In genomic region chr4:100811046-100811445, GRCh38 we compare ENCODE assay signal across 24 cellular contexts.
"Had no signal": no experiment of that assay in that cellular context is flagged by ENCODE, and none has a peak within 500 bp of the region (broad histone marks: within the 10 kb centered on the region; RNA-seq: fewer than 3 reads in every experiment).

No MANE protein-coding gene starts in this region.

- DNase-seq: activated CD4-positive, alpha-beta T cell treated with anti-CD3 and anti-CD28 coated beads, Interleukin-2, amount 10 ng/mL, durations not matched to agents 7 days and 5 days; activated CD4-positive, CD25-positive, alpha-beta regulatory T cell treated with anti-CD3 and anti-CD28 coated beads, Interleukin-2, amount 50 U/mL, for 72 hours; activated CD8-positive, alpha-beta T cell treated with anti-CD3 and anti-CD28 coated beads for 36 hours; activated gamma-delta T cell treated with Interleukin-2 at 50 U/mL for 16 hours; aorta; effector CD8-positive, alpha-beta T cell; foreskin keratinocyte; kidney glomerular epithelial cell; left lung; naive thymus-derived CD4-positive, alpha-beta T cell; ovary; stimulated activated CD4-positive, alpha-beta T cell treated with anti-CD3 and anti-CD28 coated beads, Interleukin-4, amount 100 ng/mL, for 24 hours; stimulated activated naive CD4-positive, alpha-beta T cell treated with Interleukin-2 at 50 U/mL for 16 hours; upper lobe of left lung had no signal

- H3K9me3 Mint-ChIP-seq: activated CD4-positive, alpha-beta T cell treated with anti-CD3 and anti-CD28 coated beads, Interleukin-2, amount 10 ng/mL, durations not matched to agents 7 days and 5 days; activated CD8-positive, alpha-beta T cell treated with anti-CD3 and anti-CD28 coated beads for 36 hours; activated naive CD4-positive, alpha-beta T cell treated with anti-CD3 and anti-CD28 coated beads, Interleukin-2, amount 50 U/mL, for 24 hours; activated T-helper 1 cell treated with anti-CD3 and anti-CD28 coated beads, Interleukin-12 subunit alpha, Interleukin-12 subunit beta, Interleukin-2, Interleukin-4 antibody, amounts not matched to agents 30 ng/mL and 10 ng/mL and 1 ng/mL, durations not matched to agents 14 hours and 24 hours and 36 hours; brain; dendritic cell treated with granulocyte-macrophage colony-stimulating factor and Interleukin-4, amounts not matched to agents 40 ng/mL and 50 ng/mL, for 4 days had no signal

- H3K27ac ChIP-seq: foreskin keratinocyte, hepatocyte, left lung, neutrophil, ovary, prostate gland, right atrium auricular region, upper lobe of left lung, VCaP had no signal

- ATAC-seq: activated CD8-positive, alpha-beta T cell treated with anti-CD3 and anti-CD28 coated beads for 36 hours; foreskin keratinocyte; left lung; naive thymus-derived CD4-positive, alpha-beta T cell had no signal

- H3K27ac Mint-ChIP-seq: activated CD4-positive, alpha-beta T cell treated with anti-CD3 and anti-CD28 coated beads, Interleukin-2, amount 10 ng/mL, durations not matched to agents 7 days and 5 days; activated CD8-positive, alpha-beta T cell treated with anti-CD3 and anti-CD28 coated beads for 36 hours; activated naive CD4-positive, alpha-beta T cell treated with anti-CD3 and anti-CD28 coated beads, Interleukin-2, amount 50 U/mL, for 24 hours; activated T-helper 1 cell treated with anti-CD3 and anti-CD28 coated beads, Interleukin-12 subunit alpha, Interleukin-12 subunit beta, Interleukin-2, Interleukin-4 antibody, amounts not matched to agents 30 ng/mL and 10 ng/mL and 1 ng/mL, durations not matched to agents 14 hours and 24 hours and 36 hours; dendritic cell treated with granulocyte-macrophage colony-stimulating factor and Interleukin-4, amounts not matched to agents 40 ng/mL and 50 ng/mL, for 4 days; naive thymus-derived CD4-positive, alpha-beta T cell had no signal

- H3K27me3 ChIP-seq: foreskin keratinocyte, hepatocyte, left lung, neutrophil, ovary, right atrium auricular region, upper lobe of left lung had no signal

- H2AFZ ChIP-seq: hepatocyte had no signal

- H3K4me1 ChIP-seq: foreskin keratinocyte, left lung, prostate gland, right atrium auricular region, upper lobe of left lung had no signal

- H3K4me1 Mint-ChIP-seq: activated CD4-positive, alpha-beta T cell treated with anti-CD3 and anti-CD28 coated beads, Interleukin-2, amount 10 ng/mL, durations not matched to agents 7 days and 5 days; activated naive CD4-positive, alpha-beta T cell treated with anti-CD3 and anti-CD28 coated beads, Interleukin-2, amount 50 U/mL, for 24 hours; naive thymus-derived CD4-positive, alpha-beta T cell had no signal

- H3K4me2 ChIP-seq: hepatocyte had no signal

- H3K36me3 ChIP-seq: left lung, neutrophil, ovary, prostate gland, right atrium auricular region, upper lobe of left lung had no signal

- H3K4me3 ChIP-seq: hepatocyte, left lung, lung, ovary, prostate gland, right atrium auricular region, upper lobe of left lung had no signal

- H3K27me3 Mint-ChIP-seq: activated CD4-positive, alpha-beta T cell treated with anti-CD3 and anti-CD28 coated beads, Interleukin-2, amount 10 ng/mL, durations not matched to agents 7 days and 5 days; activated CD8-positive, alpha-beta T cell treated with anti-CD3 and anti-CD28 coated beads for 36 hours; activated naive CD4-positive, alpha-beta T cell treated with anti-CD3 and anti-CD28 coated beads, Interleukin-2, amount 50 U/mL, for 24 hours; brain; dendritic cell treated with granulocyte-macrophage colony-stimulating factor and Interleukin-4, amounts not matched to agents 40 ng/mL and 50 ng/mL, for 4 days had no signal

- H3K4me3 Mint-ChIP-seq: activated CD4-positive, alpha-beta T cell treated with anti-CD3 and anti-CD28 coated beads, Interleukin-2, amount 10 ng/mL, durations not matched to agents 7 days and 5 days; activated CD8-positive, alpha-beta T cell treated with anti-CD3 and anti-CD28 coated beads for 36 hours; activated naive CD4-positive, alpha-beta T cell treated with anti-CD3 and anti-CD28 coated beads, Interleukin-2, amount 50 U/mL, for 24 hours; activated T-helper 1 cell treated with anti-CD3 and anti-CD28 coated beads, Interleukin-12 subunit alpha, Interleukin-12 subunit beta, Interleukin-2, Interleukin-4 antibody, amounts not matched to agents 30 ng/mL and 10 ng/mL and 1 ng/mL, durations not matched to agents 14 hours and 24 hours and 36 hours; brain; dendritic cell treated with granulocyte-macrophage colony-stimulating factor and Interleukin-4, amounts not matched to agents 40 ng/mL and 50 ng/mL, for 4 days; naive thymus-derived CD4-positive, alpha-beta T cell had no signal

- H3K79me2 ChIP-seq: hepatocyte had no signal

- H3K9me3 ChIP-seq: left lung, neutrophil, ovary, prostate gland, right atrium auricular region, upper lobe of left lung had no signal

- H3K36me3 Mint-ChIP-seq: activated naive CD4-positive, alpha-beta T cell treated with anti-CD3 and anti-CD28 coated beads, Interleukin-2, amount 50 U/mL, for 24 hours; brain; naive thymus-derived CD4-positive, alpha-beta T cell had no signal
